In genomic region chr3:27456554-27456953, GRCh38 we compare ENCODE assay signal across 12 cellular contexts. TPM values are rescaled to one million over a fixed set of nuclear protein-coding genes. Genes with fewer than 3 reads are reported as not detected.
DNase-seq lines count a peak whose midpoint lies in the region; ATAC-seq and TF ChIP-seq lines count a peak whose summit lies in the region.
"Had no signal": no experiment of that assay in that cellular context is flagged by ENCODE, and none has a peak within 500 bp of the region (broad histone marks: within the 10 kb centered on the region; RNA-seq: fewer than 3 reads in every experiment).

No MANE protein-coding gene starts in this region.

- H4K20me1 ChIP-seq in GM23248 (ENCODE audit: insufficient read depth) (peaks cover 3% of the 10 kb centered on the region; the same call in 1 of the 2 replicates), IMR-90 (ENCODE audit: insufficient read depth, low read length) (peaks cover 50% of the 10 kb centered on the region)

- no peak overlapping the region for H4K5ac ChIP-seq in IMR-90 (ENCODE audit: low read depth, low read length)

- CTCF ChIA-PET in IMR-90 (lab: Yijun Ruan, JAX): no interaction called here

- H3K9me1 ChIP-seq in IMR-90 (ENCODE audit: insufficient read depth, low read length): peaks cover 2% of the 10 kb centered on the region; the same call in 1 of the 2 replicates

- BruUV-seq in IMR-90 (replicated peaks; lab: Mats Ljungman, UMichigan): no TSS peak

- H3K4ac ChIP-seq in IMR-90 (ENCODE audit: low read depth, low read length): no peak overlapping the region

- H3K56ac ChIP-seq in IMR-90 (ENCODE audit: extremely low read depth, insufficient read depth, low read length): no peak overlapping the region

- intact Hi-C loops in IMR-90 (cut with micrococcal nuclease) (no loop called here), psoas muscle (cut with DNase I) (no loop called here)

- H2AFZ ChIP-seq in GM23248 (no peak overlapping the region), IMR-90 (replicated peaks; ENCODE audit: low read length, poor library complexity) (no peak overlapping the region)

- H3K14ac ChIP-seq in IMR-90 (replicated peaks; ENCODE audit: low read depth, low read length): no peak overlapping the region

- H3K4me3 ChIP-seq in GM23248: no peak overlapping the region
- H3K4me3 ChIP-seq in IMR-90 (ENCODE audit: insufficient read depth, low read depth, low read length): no peak overlapping the region
- peak overlapping the region; percentile 52 for H3K4me3 ChIP-seq in psoas muscle
- H3K4me3 ChIP-seq: K562 had no signal

- H3K23ac ChIP-seq in IMR-90 (ENCODE audit: low read depth, low read length): no peak overlapping the region

- no peak overlapping the region for H4K8ac ChIP-seq in IMR-90 (ENCODE audit: low read depth in 2 of 2, low read length in 2 of 2)

- no peak overlapping the region for H2BK15ac ChIP-seq in IMR-90 (ENCODE audit: low read depth, low read length)

- no peak for TF ChIP-seq RAD21 in IMR-90 (IDR thresholded peaks at IDR 0.05; ENCODE audit: low read length)

- H3K79me2 ChIP-seq in GM23248 (ENCODE audit: insufficient read depth): peaks cover 100% of the 10 kb centered on the region

- no peak; the same call in 1 of the 2 replicates for ATAC-seq in IMR-90 (ENCODE audit: low read depth)
- ATAC-seq in psoas muscle: peak; percentile 71 to 81 (median 76)
- no peak for ATAC-seq in GM18517 (IDR thresholded peaks at IDR 0.05; ENCODE audit: unreplicated experiment)
- no peak for ATAC-seq in HG02759 (IDR thresholded peaks at IDR 0.05; ENCODE audit: unreplicated experiment)
- ATAC-seq: K562 had no signal

- H3K9me3 ChIP-seq in GM23248 (ENCODE audit: low read depth) (no peaks in the 10 kb centered on the region), IMR-90 (ENCODE audit: control insufficient read depth, insufficient read depth, low read length) (no peaks in the 10 kb centered on the region), psoas muscle (no peaks in the 10 kb centered on the region)

- dilution Hi-C loops in IMR-90 (cut with HindIII; ENCODE audit: low sequenced_read_pairs, unreplicated experiment): no loop called here

- POLR2A ChIA-PET in IMR-90 (lab: Charles Lee; ENCODE audit: unreplicated experiment): no interaction called here

- H3K36me3 ChIP-seq in GM23248 (ENCODE audit: low read depth): peaks cover 6% of the 10 kb centered on the region; the same call in 1 of the 2 replicates
- H3K36me3 ChIP-seq in IMR-90 (ENCODE audit: control insufficient read depth, insufficient read depth, low read length): peaks cover 3% of the 10 kb centered on the region
- no peaks in the 10 kb centered on the region for H3K36me3 ChIP-seq in psoas muscle (ENCODE audit: insufficient read depth in 1 of 2, low read depth in 1 of 2)

- H4K91ac ChIP-seq in IMR-90 (ENCODE audit: insufficient read depth, low read depth, low read length): no peak overlapping the region

- no peak for TF ChIP-seq POLR2A in IMR-90 (IDR thresholded peaks at IDR 0.05; ENCODE audit: low read depth, low read length)

- no peaks in the 10 kb centered on the region for H3K9me2 ChIP-seq in GM23248 (ENCODE audit: insufficient read depth)

- H3K4me2 ChIP-seq in GM23248 (ENCODE audit: unreplicated experiment): no peak overlapping the region
- H3K4me2 ChIP-seq in IMR-90 (ENCODE audit: low read depth, low read length): no peak overlapping the region

- H2BK20ac ChIP-seq in IMR-90 (ENCODE audit: low read depth, low read length): no peak overlapping the region

- TF ChIP-seq CTCF in IMR-90 (conservative IDR thresholded peaks at IDR 0.05; ENCODE audit: low read depth, low read length) (no peak), psoas muscle (IDR thresholded peaks at IDR 0.05) (no peak)

- H2AK9ac ChIP-seq in IMR-90 (replicated peaks; ENCODE audit: low read depth, low read length, poor library complexity): no peak overlapping the region

- H3F3A ChIP-seq in GM23248 (ENCODE audit: insufficient read depth): peaks cover 38% of the 10 kb centered on the region

- no peak overlapping the region for H3K18ac ChIP-seq in IMR-90 (ENCODE audit: low read depth, low read length)

- H2AK5ac ChIP-seq in IMR-90 (ENCODE audit: low read depth, low read length): no peak overlapping the region

- H2BK120ac ChIP-seq in IMR-90 (ENCODE audit: low read depth, low read length): no peak overlapping the region

- no peaks in the 10 kb centered on the region for H3K27me3 ChIP-seq in GM23248 (replicated peaks; ENCODE audit: insufficient read depth)
- H3K27me3 ChIP-seq in IMR-90 (ENCODE audit: control insufficient read depth, insufficient read depth, low read length): no peaks in the 10 kb centered on the region
- H3K27me3 ChIP-seq in psoas muscle (ENCODE audit: insufficient read depth in 3 of 3, low read length in 2 of 3): no peaks in the 10 kb centered on the region

- 73 to 81% methylated on average over 2 of the region's 2 CpGs for WGBS in GM23248 (ENCODE audit: low coverage in 1 of 2, low lambda C conversion rate in 2 of 2, missing lambda C conversion rate in 2 of 2), 2 experiments
- no CpG with 5 or more reads among the region's 2 CpGs for WGBS in IMR-90 (ENCODE audit: extremely low coverage in 2 of 2, insufficient read length in 1 of 2), 2 experiments
- WGBS in psoas muscle, 3 donors: 46 to 59% (median 47%) methylated on average over 2 of the region's 2 CpGs

- in situ Hi-C loops in GM23248 (cut with MboI) (no loop called here), IMR-90 (cut with MboI; ENCODE audit: low sequenced_read_pairs) (no loop called here)

- H3K27ac ChIP-seq in GM23248: no peak overlapping the region
- no peak overlapping the region for H3K27ac ChIP-seq in IMR-90 (ENCODE audit: insufficient read depth, low read length)
- H3K27ac ChIP-seq in psoas muscle: peak overlapping the region; percentile 50

- peaks cover 13 to 45% of the 10 kb centered on the region in 2 experiments for H3K79me1 ChIP-seq in IMR-90 (ENCODE audit: low read depth in 1 of 2, low read length in 2 of 2)

- no peak overlapping the region for H2BK5ac ChIP-seq in IMR-90 (ENCODE audit: low read depth, low read length, poor library complexity, severe bottlenecking)

- DNase-seq in GM23248 (peak; percentile 34), IMR-90 (peak; percentile 27), fibroblast of peridontal ligament (ENCODE audit: extremely low read depth) (peak; percentile 20), psoas muscle (no peak)
- no peak for DNase-seq in stimulated activated CD4-positive, alpha-beta T cell treated with anti-CD3 and anti-CD28 coated beads, Interleukin-12 subunit alpha, Interleukin-12 subunit beta, amount 100 ng/mL, for 4 hours
- DNase-seq: CD8-positive, alpha-beta memory T cell; H9; NCI-H345; NCI-H526 treated with DMSO at 0.1 percent for 48 hours had no signal

- H3K4me1 ChIP-seq in GM23248 (ENCODE audit: insufficient read depth) (peaks cover 35% of the 10 kb centered on the region), IMR-90 (ENCODE audit: control insufficient read depth, insufficient read depth, low read length) (no peaks in the 10 kb centered on the region; the same call in 1 of the 2 replicates), psoas muscle (no peaks in the 10 kb centered on the region)

- H3K9ac ChIP-seq in GM23248 (no peak overlapping the region), IMR-90 (ENCODE audit: low read depth, low read length) (no peak overlapping the region)

TF ChIP-seq in IMR-90, 13 proteins besides CTCF, POLR2A, EP300 and RAD21:
- TF ChIP-seq CEBPB (IDR thresholded peaks at IDR 0.05; ENCODE audit: low read depth, low read length) (no peak), MAZ (IDR thresholded peaks at IDR 0.05; ENCODE audit: borderline replicate concordance, low read depth, low read length) (no peak), MAFK (IDR thresholded peaks at IDR 0.05; ENCODE audit: low read depth, low read length) (no peak), BHLHE40 (IDR thresholded peaks at IDR 0.05; ENCODE audit: low read depth, low read length) (no peak), NFE2L2 (IDR thresholded peaks at IDR 0.05; ENCODE audit: low read depth, low read length) (no peak), RFX5 (IDR thresholded peaks at IDR 0.05; ENCODE audit: low read depth, low read length) (no peak), RCOR1 (IDR thresholded peaks at IDR 0.05; ENCODE audit: insufficient replicate concordance, low read length) (no peak), SMC3 (IDR thresholded peaks at IDR 0.05; ENCODE audit: low read depth, low read length) (no peak), CHD1 (IDR thresholded peaks at IDR 0.05; ENCODE audit: low read depth, low read length) (no peak), MXI1 (IDR thresholded peaks at IDR 0.05; ENCODE audit: borderline replicate concordance, low read depth, low read length) (no peak), FOS (IDR thresholded peaks at IDR 0.05; ENCODE audit: low read depth, low read length) (no peak)
- TF ChIP-seq, protein P1, sequence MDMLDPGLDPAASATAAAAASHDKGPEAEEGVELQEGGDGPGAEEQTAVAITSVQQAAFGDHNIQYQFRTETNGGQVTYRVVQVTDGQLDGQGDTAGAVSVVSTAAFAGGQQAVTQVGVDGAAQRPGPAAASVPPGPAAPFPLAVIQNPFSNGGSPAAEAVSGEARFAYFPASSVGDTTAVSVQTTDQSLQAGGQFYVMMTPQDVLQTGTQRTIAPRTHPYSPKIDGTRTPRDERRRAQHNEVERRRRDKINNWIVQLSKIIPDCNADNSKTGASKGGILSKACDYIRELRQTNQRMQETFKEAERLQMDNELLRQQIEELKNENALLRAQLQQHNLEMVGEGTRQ (IDR thresholded peaks at IDR 0.05; ENCODE audit: low read depth, low read length): no peak
- TF ChIP-seq, protein P2, sequence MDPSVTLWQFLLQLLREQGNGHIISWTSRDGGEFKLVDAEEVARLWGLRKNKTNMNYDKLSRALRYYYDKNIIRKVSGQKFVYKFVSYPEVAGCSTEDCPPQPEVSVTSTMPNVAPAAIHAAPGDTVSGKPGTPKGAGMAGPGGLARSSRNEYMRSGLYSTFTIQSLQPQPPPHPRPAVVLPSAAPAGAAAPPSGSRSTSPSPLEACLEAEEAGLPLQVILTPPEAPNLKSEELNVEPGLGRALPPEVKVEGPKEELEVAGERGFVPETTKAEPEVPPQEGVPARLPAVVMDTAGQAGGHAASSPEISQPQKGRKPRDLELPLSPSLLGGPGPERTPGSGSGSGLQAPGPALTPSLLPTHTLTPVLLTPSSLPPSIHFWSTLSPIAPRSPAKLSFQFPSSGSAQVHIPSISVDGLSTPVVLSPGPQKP (IDR thresholded peaks at IDR 0.05; ENCODE audit: borderline replicate concordance, low read depth, low read length): no peak
TF ChIP-seq in IMR-90: peak in this region for 0.

RNA-seq across cellular contexts. Expression of gene SLC4A7, which starts 27.6 kb away (rescaled TPM):
- 73.4 and 81.6 TPM in 2 replicates for total RNA-seq in GM23248 (2014; rRNA removed; shearing (Covaris generic))
- polyA plus RNA-seq in GM23248 (2016; fragmentation: Nextera tagmentation; extraction: Ambion mirVana) (22.9 and 25.5 TPM in 2 replicates), IMR-90 (2012; rRNA removed) (13.8 and 17.7 TPM in 2 replicates), psoas muscle (1 to 10 TPM; 1.4 to 3.1 (median 1.9) TPM)
- total RNA-seq in IMR-90 (2012; rRNA removed) (50.4 and 86.7 TPM in 2 replicates), psoas muscle (10 to 100 TPM; 13.3 to 26.6 (median 16.8) TPM)
- polyA plus RNA-seq in IMR-90 (2012; cell fraction: cytosol; rRNA removed): 1.9 and 2.5 TPM in 2 replicates
- polyA plus RNA-seq in IMR-90 (2012; cell fraction: nucleus; rRNA removed; ENCODE audit: low replicate concordance): 14.8 and 59.8 TPM in 2 replicates

Comparison
In these comparisons a context has a peak if more than half of its experiments do, and no peak if none do; other contexts are left out.
1. DNase-seq: peak in GM23248 (single experiment), IMR-90 (single experiment) and fibroblast of peridontal ligament (single experiment); none in psoas muscle (0 of 2) and stimulated activated CD4-positive, alpha-beta T cell treated with anti-CD3 and anti-CD28 coated beads, Interleukin-12 subunit alpha, Interleukin-12 subunit beta, amount 100 ng/mL, for 4 hours (single experiment).
2. ATAC-seq: peak in psoas muscle (4 of 4); none in IMR-90 (single experiment), GM18517 (single experiment) and HG02759 (single experiment).